In genomic region chrX:119427024-119427794, GRCh38 we compare ENCODE assay signal across 8 cellular contexts. TPM values are rescaled to one million over a fixed set of nuclear protein-coding genes. Genes with fewer than 3 reads are reported as not detected.
A peak's percentile ranks its signal among the peaks of the same experiment; 100 is the strongest.
DNase-seq lines count a peak whose midpoint lies in the region; ATAC-seq, FAIRE-seq and TF ChIP-seq lines count a peak whose summit lies in the region.

No MANE protein-coding gene starts in this region.

- H3K9me3 Mint-ChIP-seq in astrocyte (ENCODE audit: unreplicated experiment): no peaks in the 10 kb centered on the region

- H3K4me1 Mint-ChIP-seq in astrocyte (ENCODE audit: low read depth, unreplicated experiment): peaks cover 20% of the 10 kb centered on the region

- FAIRE-seq in astrocyte (lab: Jason Lieb, UNC): peak; percentile 90

- 65 to 73% (median 68%) methylated on average over 9 of the region's 9 CpGs for WGBS in psoas muscle, 3 donors

- ATAC-seq in GM18909 (IDR thresholded peaks at IDR 0.05; ENCODE audit: poor library complexity, unreplicated experiment) (peak; percentile 80), HG03159 (IDR thresholded peaks at IDR 0.05; ENCODE audit: unreplicated experiment) (peak; percentile 74), psoas muscle (no peak)

- H3K36me3 Mint-ChIP-seq in astrocyte (ENCODE audit: low read depth, unreplicated experiment): peaks cover 2% of the 10 kb centered on the region

- H3K27me3 ChIP-seq in astrocyte (ENCODE audit: insufficient read depth, low read length) (no peaks in the 10 kb centered on the region), psoas muscle (ENCODE audit: insufficient read depth in 3 of 3, low read length in 2 of 3) (no peaks in the 10 kb centered on the region)

- no peaks in the 10 kb centered on the region for H3K36me3 ChIP-seq in astrocyte (ENCODE audit: insufficient read depth, low read length)
- H3K36me3 ChIP-seq in psoas muscle (ENCODE audit: insufficient read depth in 1 of 2, low read depth in 1 of 2): no peaks in the 10 kb centered on the region

- peak overlapping the region; percentile 61 for H3K4me2 ChIP-seq in astrocyte (ENCODE audit: low read length)

- no peak overlapping the region for H3K27ac ChIP-seq in astrocyte (ENCODE audit: low read depth, low read length)
- H3K27ac ChIP-seq in psoas muscle: no peak overlapping the region

- H3K27ac Mint-ChIP-seq in astrocyte (ENCODE audit: unreplicated experiment): peak overlapping the region; percentile 89

- peaks cover 12% of the 10 kb centered on the region for H3K4me1 ChIP-seq in astrocyte (ENCODE audit: insufficient read depth, low read length)
- no peaks in the 10 kb centered on the region for H3K4me1 ChIP-seq in psoas muscle

- no peak overlapping the region for H2AFZ ChIP-seq in astrocyte (ENCODE audit: low read depth, low read length)

- no peaks in the 10 kb centered on the region for H3K79me2 ChIP-seq in astrocyte (ENCODE audit: insufficient read depth, low read length)

- H3K4me3 ChIP-seq in astrocyte (ENCODE audit: insufficient read depth, low read depth, low read length) (no peak overlapping the region), psoas muscle (no peak overlapping the region)

- H3K4me3 Mint-ChIP-seq in astrocyte (ENCODE audit: unreplicated experiment): peak overlapping the region; percentile 40

- no peak for TF ChIP-seq CTCF in astrocyte (IDR thresholded peaks at IDR 0.05; ENCODE audit: insufficient read depth, low read depth, low read length)
- no peak for TF ChIP-seq CTCF in psoas muscle (IDR thresholded peaks at IDR 0.05)

- DNase-seq in AG08396 (ENCODE audit: low spot score) (peak; percentile 26), astrocyte (ENCODE audit: low read depth) (peak; percentile 53), non-pigmented ciliary epithelial cell (ENCODE audit: low read depth) (peak; percentile 15), HK-2 (ENCODE audit: unreplicated experiment) (no peak), amniotic stem cell (lab: John Stamatoyannopoulos, UW) (no peak), psoas muscle (no peak)

- no peaks in the 10 kb centered on the region for H3K27me3 Mint-ChIP-seq in astrocyte (ENCODE audit: low read depth, unreplicated experiment)

- H3K9ac ChIP-seq in astrocyte (ENCODE audit: low read length): no peak overlapping the region

- H3K9me3 ChIP-seq in astrocyte (ENCODE audit: insufficient read depth, low read depth, low read length) (no peaks in the 10 kb centered on the region), psoas muscle (no peaks in the 10 kb centered on the region)

- H4K20me1 ChIP-seq in astrocyte (ENCODE audit: insufficient read depth, low read length): no peaks in the 10 kb centered on the region

- intact Hi-C loops in psoas muscle (cut with DNase I): no loop called here

RNA-seq across cellular contexts. Expression of gene SLC25A43, which starts 28.1 kb away (rescaled TPM):
- total RNA-seq in astrocyte: 11.6 and 13.3 TPM in 2 replicates
- 1 to 10 TPM; 1.2 to 2.9 (median 2.4) TPM for total RNA-seq in psoas muscle
- polyA plus RNA-seq in psoas muscle: 1 to 10 TPM; 1.1 to 1.6 (median 1.4) TPM

RNA-seq across cellular contexts. Expression of gene SLC25A5, which starts 41.0 kb away (rescaled TPM):
- total RNA-seq in astrocyte (171 and 176 TPM in 2 replicates), psoas muscle (100 to 1,000 TPM in 1 of 4 donors, 10 to 100 TPM in 3; 48.1 to 116 (median 59.6) TPM)
- polyA plus RNA-seq in psoas muscle: 100 to 1,000 TPM in 1 of 3 donors, 10 to 100 TPM in 2; 29.1 to 304 (median 73.8) TPM

Comparison
In these comparisons a context has a peak if more than half of its experiments do, and no peak if none do; other contexts are left out.
1. DNase-seq: peak in AG08396 (single experiment), astrocyte (single experiment) and non-pigmented ciliary epithelial cell (single experiment); none in HK-2 (single experiment), amniotic stem cell (single experiment) and psoas muscle (0 of 2).
2. ATAC-seq: peak in GM18909 (single experiment) and HG03159 (single experiment); none in psoas muscle (0 of 4).